In the genomic region with DNA sequence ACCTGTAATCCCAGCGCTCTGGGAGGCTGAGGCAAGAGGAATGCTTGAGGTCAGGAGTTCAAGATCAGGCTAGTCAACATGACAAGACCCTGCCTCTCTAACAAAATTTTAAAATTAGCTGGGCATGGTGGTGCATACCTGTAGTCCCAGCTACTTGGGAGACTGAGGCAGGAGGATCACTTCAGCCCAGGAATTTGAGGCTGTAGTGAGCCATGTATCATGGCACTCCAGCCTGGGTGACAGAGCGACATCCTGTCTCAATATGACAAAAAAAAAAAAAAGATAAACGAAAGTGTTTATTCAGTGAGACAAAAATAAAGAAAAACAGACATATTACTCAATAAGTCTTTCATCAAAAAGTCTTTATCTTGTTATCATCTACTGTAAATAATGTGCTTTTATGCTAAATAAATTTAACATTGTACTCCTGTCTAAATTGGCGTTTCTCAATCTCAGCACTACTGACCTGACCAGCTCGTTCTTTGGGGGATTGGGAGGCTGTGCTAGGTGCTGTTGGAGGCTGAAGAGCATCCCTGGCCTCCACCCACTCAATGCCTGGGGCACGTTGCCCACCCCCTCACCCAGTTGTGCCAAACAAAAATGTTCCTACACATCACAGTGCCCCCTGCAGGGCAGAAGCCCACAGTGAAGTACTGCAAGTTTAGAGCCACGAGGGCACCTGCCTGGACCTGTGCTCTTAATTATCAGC, we compare ENCODE assay signal across 8 cellular contexts. TPM values are rescaled to one million over a fixed set of nuclear protein-coding genes. Genes with fewer than 3 reads are reported as not detected.
DNase-seq lines count a peak whose midpoint lies in the region; ATAC-seq and TF ChIP-seq lines count a peak whose summit lies in the region.

No MANE protein-coding gene starts in this region.

- in situ Hi-C loops in G401 (cut with HindIII; ENCODE audit: low sequenced_read_pairs) = no loop called here

- no peak overlapping the region for H3K4me3 ChIP-seq in epithelial cell of proximal tubule (ENCODE audit: low read depth, low read length)

- peak; percentile 74 for TF ChIP-seq CTCF in epithelial cell of proximal tubule (conservative IDR thresholded peaks at IDR 0.05; ENCODE audit: low read depth, low read length)

- ATAC-seq in HG02763 (IDR thresholded peaks at IDR 0.05; ENCODE audit: unreplicated experiment) (no peak), GM21381 (IDR thresholded peaks at IDR 0.05; ENCODE audit: unreplicated experiment) (no peak)

- peak; percentile 20 for DNase-seq in stimulated activated CD4-positive, alpha-beta T cell treated with anti-CD3 and anti-CD28 coated beads, Interleukin-4, amount 100 ng/mL, for 1 hour
- no peak for DNase-seq in stimulated activated CD4-positive, alpha-beta T cell treated with anti-CD3 and anti-CD28 coated beads, Interleukin-1b, Interleukin-23, amount 100 ng/mL, for 48 hours
- DNase-seq in NCI-H526 treated with DMSO at 0.1 percent for 48 hours (lab: John Stamatoyannopoulos, UW) (peak; percentile 6), epithelial cell of proximal tubule (ENCODE audit: low read depth) (no peak), G401 (ENCODE audit: low spot score) (no peak), hepatic stellate cell (ENCODE audit: low spot score) (no peak)

RNA-seq across cellular contexts. Expression of a gene that starts 57.7 kb away (rescaled TPM):
- 30.1 and 35.2 TPM in 2 replicates for total RNA-seq in epithelial cell of proximal tubule
- 18.2 and 32.3 TPM in 2 replicates for total RNA-seq in G401 (2014; rRNA removed; shearing (Covaris generic))

RNA-seq across cellular contexts. Expression of a gene that starts 59.3 kb away (rescaled TPM):
- total RNA-seq in epithelial cell of proximal tubule = 2.5 and 2.8 TPM in 2 replicates
- not detected in 2 replicates for total RNA-seq in G401 (2014; rRNA removed; shearing (Covaris generic))

Comparison
In these comparisons a context has a peak if more than half of its experiments do, and no peak if none do; other contexts are left out.
1. DNase-seq: peak in stimulated activated CD4-positive, alpha-beta T cell treated with anti-CD3 and anti-CD28 coated beads, Interleukin-4, amount 100 ng/mL, for 1 hour (single experiment) and NCI-H526 treated with DMSO at 0.1 percent for 48 hours (single experiment); none in stimulated activated CD4-positive, alpha-beta T cell treated with anti-CD3 and anti-CD28 coated beads, Interleukin-1b, Interleukin-23, amount 100 ng/mL, for 48 hours (single experiment), epithelial cell of proximal tubule (single experiment), G401 (single experiment) and hepatic stellate cell (single experiment).